Comparison of ENCODE assay signal across 8 cellular contexts in genomic region chr6:159169557-159170332, GRCh38. TPM values are rescaled to one million over a fixed set of nuclear protein-coding genes. Genes with fewer than 3 reads are reported as not detected.
DNase-seq lines count a peak whose midpoint lies in the region; ATAC-seq and TF ChIP-seq lines count a peak whose summit lies in the region.

No MANE protein-coding gene starts in this region.

- peak; percentile 21; the same call in 1 of the 2 replicates for TF ChIP-seq CTCF in 22Rv1 (IDR thresholded peaks at IDR 0.05)
- no peak for TF ChIP-seq CTCF in lower leg skin (IDR thresholded peaks at IDR 0.05)

- peak overlapping the region; percentile 51 for H3K4me3 Mint-ChIP-seq in central memory CD8-positive, alpha-beta T cell

- H3K36me3 Mint-ChIP-seq in central memory CD8-positive, alpha-beta T cell (ENCODE audit: insufficient read depth): peaks cover 4% of the 10 kb centered on the region

- 2% methylated on average over 48 to 63 of the region's 87 CpGs for WGBS in lower leg skin, 2 donors
- 2% methylated on average over 87 of the region's 87 CpGs for WGBS in thymus

- H3K27ac ChIP-seq in 22Rv1 (no peak overlapping the region), thymus (ENCODE audit: low read depth) (no peak overlapping the region)

- peaks cover 4% of the 10 kb centered on the region for H3K4me1 ChIP-seq in thymus (ENCODE audit: control insufficient read depth, insufficient read depth, low read length)

- H3K4me1 Mint-ChIP-seq in central memory CD8-positive, alpha-beta T cell: peaks cover 27% of the 10 kb centered on the region

- no peaks in the 10 kb centered on the region for H3K36me3 ChIP-seq in thymus (ENCODE audit: control insufficient read depth, insufficient read depth)

- no peak overlapping the region for H3K27ac Mint-ChIP-seq in central memory CD8-positive, alpha-beta T cell (ENCODE audit: low read depth)

- ATAC-seq in GM18498 (IDR thresholded peaks at IDR 0.05; ENCODE audit: unreplicated experiment): peak; percentile 37
- ATAC-seq in central memory CD8-positive, alpha-beta T cell (replicated peaks; ENCODE audit: extremely low read depth, poor library complexity, severe bottlenecking): peak; percentile 30
- no peak for ATAC-seq in GM18870 (IDR thresholded peaks at IDR 0.05; ENCODE audit: unreplicated experiment)

- no peaks in the 10 kb centered on the region for H3K9me3 Mint-ChIP-seq in central memory CD8-positive, alpha-beta T cell

- H3K9me3 ChIP-seq in thymus (ENCODE audit: control insufficient read depth): no peaks in the 10 kb centered on the region

- peaks cover 50% of the 10 kb centered on the region for H3K27me3 ChIP-seq in thymus (ENCODE audit: control insufficient read depth, insufficient read depth)

- intact Hi-C loops in lower leg skin (cut with DNase I; ENCODE audit: low total_unique reads): loop anchor here (10.0 kb wide), 1 partner anchor 485 kb away; no protein-coding TSS in a partner anchor

- TF ChIP-seq POLR2A in lower leg skin (IDR thresholded peaks at IDR 0.05): no peak

- peaks cover 95% of the 10 kb centered on the region for H3K27me3 Mint-ChIP-seq in central memory CD8-positive, alpha-beta T cell

- DNase-seq in NCI-H345 treated with DMSO at 0.1 percent for 48 hours (lab: John Stamatoyannopoulos, UW; ENCODE audit: unreplicated experiment) (peak; percentile 49), lower leg skin (ENCODE audit: low spot score in 2 of 2) (no peak), NAMALWA (ENCODE audit: low spot score) (no peak)
- no peak for DNase-seq in central memory CD8-positive, alpha-beta T cell (ENCODE audit: low spot score in 2 of 2)

- peak overlapping the region; percentile 7 for H3K4me3 ChIP-seq in lower leg skin (ENCODE audit: low read depth, poor library complexity, severe bottlenecking)
- H3K4me3 ChIP-seq in thymus (ENCODE audit: low read length): peak overlapping the region; percentile 44

RNA-seq across cellular contexts. Expression of gene FNDC1, which starts 0.5 kb away (rescaled TPM):
- total RNA-seq in lower leg skin: 1 to 10 TPM in 1 of 4 donors, under 1 TPM in 1, not detected in 2; 0.30 to 1.3 TPM
- polyA plus RNA-seq in thymus: 0.07 TPM
